ENCODE assay signal across 8 cellular contexts in genomic region chr5:54249210-54250028, GRCh38.
DNase-seq lines count a peak whose midpoint lies in the region; ATAC-seq and TF ChIP-seq lines count a peak whose summit lies in the region.

No MANE protein-coding gene starts in this region.

- no peaks in the 10 kb centered on the region for H3K4me1 ChIP-seq in adrenal gland (replicated peaks in 1 of 2)

- DNase-seq in activated gamma-delta T cell treated with Interleukin-2 at 50 U/mL for 16 hours = peak; percentile 33
- no peak for DNase-seq in activated gamma-delta T cell (lab: John Stamatoyannopoulos, UW)
- DNase-seq in NCI-H2029 treated with DMSO at 0.1 percent for 48 hours (lab: John Stamatoyannopoulos, UW) = peak; percentile 26
- DNase-seq in adrenal gland = peak; percentile 24 to 65 (median 31)
- peak; percentile 6 to 14 for DNase-seq in stimulated activated CD4-positive, alpha-beta T cell treated with anti-CD3 and anti-CD28 coated beads, Interleukin-1b, Interleukin-23, amount 100 ng/mL, for 4 hours (ENCODE audit: low read depth in 2 of 2)
- no peak for DNase-seq in effector CD8-positive, alpha-beta T cell (lab: John Stamatoyannopoulos, UW)

- 37 to 45% (median 42%) methylated on average over 4 of the region's 4 CpGs for WGBS in adrenal gland, 4 donors

- no peaks in the 10 kb centered on the region for H3K27me3 ChIP-seq in adrenal gland

- H3K9me3 ChIP-seq in adrenal gland (replicated peaks in 1 of 3) = no peaks in the 10 kb centered on the region

- intact Hi-C loops in adrenal gland (cut with DNase I) = loop anchor here (10.0 kb wide), 4 partner anchors 55 to 245 kb away; partner anchors contain the start of gene ARL15 (in 1 of the 2)

- ATAC-seq in GM19023 (IDR thresholded peaks at IDR 0.05; ENCODE audit: unreplicated experiment) (no peak), HG02610 (IDR thresholded peaks at IDR 0.05; ENCODE audit: unreplicated experiment) (no peak)

- no peak for TF ChIP-seq POLR2A in adrenal gland (IDR thresholded peaks at IDR 0.05)

- H3K36me3 ChIP-seq in adrenal gland (replicated peaks in 1 of 2) = no peaks in the 10 kb centered on the region

- H3K4me3 ChIP-seq in adrenal gland = no peak overlapping the region

- no peak overlapping the region for H3K27ac ChIP-seq in adrenal gland

- no peak for TF ChIP-seq CTCF in adrenal gland (IDR thresholded peaks at IDR 0.05)

Comparison
In these comparisons a context has a peak if more than half of its experiments do, and no peak if none do; other contexts are left out.
1. DNase-seq: peak in activated gamma-delta T cell treated with Interleukin-2 at 50 U/mL for 16 hours (single experiment), NCI-H2029 treated with DMSO at 0.1 percent for 48 hours (single experiment), adrenal gland (7 of 7) and stimulated activated CD4-positive, alpha-beta T cell treated with anti-CD3 and anti-CD28 coated beads, Interleukin-1b, Interleukin-23, amount 100 ng/mL, for 4 hours (2 of 2); none in activated gamma-delta T cell (single experiment) and effector CD8-positive, alpha-beta T cell (single experiment).